Comparison of ENCODE assay signal across 8 cellular contexts in the genomic region with DNA sequence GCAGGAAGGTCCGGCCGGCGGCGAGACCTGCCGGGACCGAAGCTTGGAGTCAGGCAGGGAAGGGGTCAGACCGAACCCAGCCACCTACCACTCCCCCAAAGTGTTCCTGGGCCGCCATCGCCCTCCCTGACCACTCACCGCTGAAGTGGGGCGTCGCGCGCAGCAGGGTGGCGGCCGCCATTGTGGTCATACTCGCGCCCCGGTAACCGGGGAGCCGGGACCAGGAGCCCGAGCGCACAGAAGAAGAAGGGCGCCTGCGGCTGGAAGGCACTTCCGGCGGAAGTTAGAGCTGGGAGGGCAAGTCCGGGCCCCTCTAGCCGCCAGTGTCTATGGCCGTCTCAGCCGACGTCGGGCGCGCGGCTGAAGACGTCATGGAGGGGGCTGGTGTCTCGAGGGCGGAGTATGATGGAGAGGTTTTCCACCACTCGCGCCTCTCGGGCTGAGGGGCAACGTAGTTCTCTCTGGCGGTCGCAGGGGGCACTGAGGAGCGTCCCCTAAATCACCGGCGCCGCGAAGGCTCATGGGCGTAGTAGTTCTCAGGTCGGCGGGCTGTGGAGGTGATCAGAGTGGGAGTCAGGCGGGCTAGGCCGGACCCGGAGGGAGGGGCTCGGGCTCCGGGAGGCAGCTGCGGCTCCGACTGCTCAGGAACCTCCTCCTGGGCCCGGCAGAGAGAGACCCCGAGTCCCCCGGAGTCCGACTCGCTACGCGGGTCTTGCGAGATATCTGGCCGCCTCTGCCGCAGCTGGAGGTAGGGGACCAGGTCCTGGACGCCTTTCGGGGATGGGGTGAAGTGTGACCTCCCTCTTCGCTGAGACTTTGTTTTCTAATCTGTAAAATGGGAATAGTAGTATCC. TPM values are rescaled to one million over a fixed set of nuclear protein-coding genes. Genes with fewer than 3 reads are reported as not detected.
DNase-seq lines count a peak whose midpoint lies in the region; ATAC-seq and FAIRE-seq lines count a peak whose summit lies in the region.

TSS of gene TUFM (minus strand) at position 269 of the 853 bp plus-strand sequence. CDS start at position 190, 79 bp downstream.

- H3K9ac ChIP-seq in endocrine pancreas (ENCODE audit: control insufficient read depth, insufficient read depth, low read length), result peak within 1 kb of the TSS; percentile 97
- peak within 1 kb of the TSS; percentile 82 for H3K9ac ChIP-seq in mesendoderm (ENCODE audit: low read length)

- peaks cover 15% of the 10 kb centered on the region for H3K79me1 ChIP-seq in mesendoderm (ENCODE audit: low read length)

- H2BK5ac ChIP-seq in mesendoderm (ENCODE audit: low read length), result peak within 1 kb of the TSS; percentile 32

- peaks cover 31% of the 10 kb centered on the region for H3K4me1 Mint-ChIP-seq in activated CD8-positive, alpha-beta memory T cell treated with anti-CD3 and anti-CD28 coated beads, Interleukin-2, amount 10 ng/mL, durations not matched to agents 7 days and 5 days

- H3K27me3 ChIP-seq in endocrine pancreas (ENCODE audit: control insufficient read depth, insufficient read depth, low read length), result no peaks in the 10 kb centered on the region
- H3K27me3 ChIP-seq in mesendoderm (ENCODE audit: insufficient read depth, low read length, poor library complexity), result no peaks in the 10 kb centered on the region

- no peak within 1 kb of the TSS for H2BK15ac ChIP-seq in mesendoderm (replicated peaks; ENCODE audit: low read depth)

- H3K56ac ChIP-seq in mesendoderm (ENCODE audit: low read length), result peak within 1 kb of the TSS; percentile 98

- H3K23ac ChIP-seq in mesendoderm (ENCODE audit: low read length), result peak within 1 kb of the TSS; percentile 48

- H3K4me1 ChIP-seq in endocrine pancreas (ENCODE audit: control insufficient read depth, insufficient read depth, low read length) (no peaks in the 10 kb centered on the region), mesendoderm (ENCODE audit: control insufficient read depth, low read depth, low read length) (no peaks in the 10 kb centered on the region)

- H3K79me2 ChIP-seq in mesendoderm (ENCODE audit: control insufficient read depth, insufficient read depth, low read length), result peaks cover 16% of the 10 kb centered on the region

- H3K36me3 ChIP-seq in endocrine pancreas (ENCODE audit: control insufficient read depth, insufficient read depth, low read length), result peaks cover 7% of the 10 kb centered on the region
- peaks cover 22% of the 10 kb centered on the region for H3K36me3 ChIP-seq in mesendoderm (ENCODE audit: control insufficient read depth, insufficient read depth, low read length)

- peak within 1 kb of the TSS; percentile 48 for H2AK5ac ChIP-seq in mesendoderm (ENCODE audit: low read length)

- H3K4me3 ChIP-seq in endocrine pancreas (ENCODE audit: control insufficient read depth, insufficient read depth, low read length), result peak within 1 kb of the TSS; percentile 59
- H3K4me3 ChIP-seq in mesendoderm (ENCODE audit: low read length), result peak within 1 kb of the TSS; percentile 93

- peak; percentile 99 for DNase-seq in COR-L47 (lab: John Stamatoyannopoulos, UW)
- DNase-seq in HTR-8/SVneo (ENCODE audit: insufficient read length, low spot score), result peak; percentile 93
- DNase-seq in NOMO-1 treated with dmso at 0.1 percent for 144 hours (lab: John Stamatoyannopoulos, UW; ENCODE audit: unreplicated experiment), result peak; percentile 99
- DNase-seq in activated CD8-positive, alpha-beta memory T cell treated with anti-CD3 and anti-CD28 coated beads, Interleukin-2, amount 10 ng/mL, durations not matched to agents 7 days and 5 days, result peak; percentile 99
- DNase-seq in mesendoderm, result peak; percentile 99
- DNase-seq in stimulated activated CD8-positive, alpha-beta memory T cell treated with anti-CD3 and anti-CD28 coated beads, Interleukin-15, amount 100 ng/mL, for 24 hours (ENCODE audit: low read depth), result peak; percentile 93

- peak within 1 kb of the TSS; percentile 42 for H3K4ac ChIP-seq in mesendoderm (ENCODE audit: low read depth, low read length)

- peak; percentile 88 for FAIRE-seq in HTR-8/SVneo (lab: Jason Lieb, UNC)

- H3K18ac ChIP-seq in mesendoderm (ENCODE audit: low read length), result no peak within 1 kb of the TSS

- no peaks in the 10 kb centered on the region for H3K27me3 Mint-ChIP-seq in activated CD8-positive, alpha-beta memory T cell treated with anti-CD3 and anti-CD28 coated beads, Interleukin-2, amount 10 ng/mL, durations not matched to agents 7 days and 5 days

- no CpG with 5 or more reads among the region's 73 CpGs for WGBS in mesendoderm (ENCODE audit: extremely low coverage, insufficient coverage, low lambda C conversion rate)

- H4K8ac ChIP-seq in mesendoderm (ENCODE audit: low read depth, low read length), result no peak within 1 kb of the TSS

- H3K9me3 Mint-ChIP-seq in activated CD8-positive, alpha-beta memory T cell treated with anti-CD3 and anti-CD28 coated beads, Interleukin-2, amount 10 ng/mL, durations not matched to agents 7 days and 5 days (ENCODE audit: low read depth), result no peaks in the 10 kb centered on the region

- CTCF ChIA-PET in activated CD8-positive, alpha-beta memory T cell treated with anti-CD3 and anti-CD28 coated beads, Interleukin-2, amount 10 ng/mL, durations not matched to agents 7 days and 5 days (lab: Charles Lee), result interaction anchor here (1.0 to 4.0 kb wide), 13 partner anchors 9 to 127 kb away, joined by 3 to 45 read pairs (median 5); partner anchors contain the start of genes ATXN2L and SH2B1

- no peak within 1 kb of the TSS for H4K5ac ChIP-seq in mesendoderm (ENCODE audit: low read length)

- ATAC-seq in GM21360 (IDR thresholded peaks at IDR 0.05; ENCODE audit: unreplicated experiment), result peak; percentile 83
- ATAC-seq in activated CD8-positive, alpha-beta memory T cell treated with anti-CD3 and anti-CD28 coated beads, Interleukin-2, amount 10 ng/mL, durations not matched to agents 7 days and 5 days, result peak; percentile 93

- H3K27ac Mint-ChIP-seq in activated CD8-positive, alpha-beta memory T cell treated with anti-CD3 and anti-CD28 coated beads, Interleukin-2, amount 10 ng/mL, durations not matched to agents 7 days and 5 days, result peak within 1 kb of the TSS; percentile 96

- H3K36me3 Mint-ChIP-seq in activated CD8-positive, alpha-beta memory T cell treated with anti-CD3 and anti-CD28 coated beads, Interleukin-2, amount 10 ng/mL, durations not matched to agents 7 days and 5 days, result peaks cover 18% of the 10 kb centered on the region

- peak within 1 kb of the TSS; percentile 88 for H3K4me2 ChIP-seq in mesendoderm (ENCODE audit: low read length)

- H3K4me3 Mint-ChIP-seq in activated CD8-positive, alpha-beta memory T cell treated with anti-CD3 and anti-CD28 coated beads, Interleukin-2, amount 10 ng/mL, durations not matched to agents 7 days and 5 days, result peak within 1 kb of the TSS; percentile 97

- H3K27ac ChIP-seq in mesendoderm (ENCODE audit: low read depth, low read length), result no peak within 1 kb of the TSS

- no peaks in the 10 kb centered on the region for H3K9me3 ChIP-seq in endocrine pancreas (ENCODE audit: control insufficient read depth, low read length)

- no peak within 1 kb of the TSS for H2BK120ac ChIP-seq in mesendoderm (ENCODE audit: low read depth, low read length)

RNA-seq across cellular contexts. Expression of gene TUFM, which starts in this region (rescaled TPM):
- total RNA-seq in activated CD8-positive, alpha-beta memory T cell treated with anti-CD3 and anti-CD28 coated beads, Interleukin-2, amount 10 ng/mL, durations not matched to agents 7 days and 5 days, result 100 to 1,000 TPM; 156 to 199 TPM
- 162 TPM for polyA plus RNA-seq in mesendoderm (2013, experiment 1 of 2)
- polyA plus RNA-seq in mesendoderm (2013, experiment 2 of 2), result 164 TPM
